In genomic region chr4:99826016-99826415, GRCh38 we compare ENCODE assay signal across 25 cellular contexts. TPM values are rescaled to one million over a fixed set of nuclear protein-coding genes. Genes with fewer than 3 reads are reported as not detected.
DNase-seq lines count a peak whose midpoint lies in the region; ATAC-seq and TF ChIP-seq lines count a peak whose summit lies in the region.
"Had no signal": no experiment of that assay in that cellular context is flagged by ENCODE, and none has a peak within 500 bp of the region (broad histone marks: within the 10 kb centered on the region; RNA-seq: fewer than 3 reads in every experiment).

No MANE protein-coding gene starts in this region.

- no peaks in the 10 kb centered on the region for H3K9me3 ChIP-seq in smooth muscle cell (replicated peaks; ENCODE audit: low read depth)
- H3K9me3 ChIP-seq: BLaER1, Peyer's patch had no signal

- no peak overlapping the region for H3K9ac ChIP-seq in smooth muscle cell (ENCODE audit: low read depth)
- H3K9ac ChIP-seq: BLaER1, GM23248 had no signal

- no peak overlapping the region for H3K4me2 ChIP-seq in smooth muscle cell
- H3K4me2 ChIP-seq: BLaER1 had no signal

- H3K27ac ChIP-seq in smooth muscle cell (ENCODE audit: low read depth): peak overlapping the region; percentile 35
- H3K27ac ChIP-seq: BLaER1, GM23248, HL-60, Peyer's patch, SK-N-MC had no signal

- no peaks in the 10 kb centered on the region for H3K79me2 ChIP-seq in smooth muscle cell (ENCODE audit: low read depth)

- no peaks in the 10 kb centered on the region for H3K36me3 ChIP-seq in smooth muscle cell (ENCODE audit: low read depth)
- H3K36me3 ChIP-seq: BLaER1, Peyer's patch had no signal

- H3K4me3 ChIP-seq in smooth muscle cell: no peak overlapping the region
- H3K4me3 ChIP-seq: BLaER1, GM23248, Peyer's patch, SK-N-MC had no signal

- peaks cover 21 to 32% of the 10 kb centered on the region in 2 donors for H3K36me3 Mint-ChIP-seq in CD14-positive monocyte
- peaks cover 38% of the 10 kb centered on the region for H3K36me3 Mint-ChIP-seq in activated T-helper 1 cell treated with anti-CD3 and anti-CD28 coated beads, Interleukin-12 subunit alpha, Interleukin-12 subunit beta, Interleukin-2, Interleukin-4 antibody, amounts not matched to agents 30 ng/mL and 10 ng/mL and 1 ng/mL, durations not matched to agents 14 hours and 24 hours and 36 hours (ENCODE audit: low read depth)

- TF ChIP-seq CTCF in CD14-positive monocyte (IDR thresholded peaks at IDR 0.05) (no peak), smooth muscle cell (IDR thresholded peaks at IDR 0.05; ENCODE audit: borderline replicate concordance, insufficient read depth, poor library complexity, severe bottlenecking) (no peak)

- no peaks in the 10 kb centered on the region for H3K9me3 Mint-ChIP-seq in CD14-positive monocyte
- no peaks in the 10 kb centered on the region for H3K9me3 Mint-ChIP-seq in activated T-helper 1 cell treated with anti-CD3 and anti-CD28 coated beads, Interleukin-12 subunit alpha, Interleukin-12 subunit beta, Interleukin-2, Interleukin-4 antibody, amounts not matched to agents 30 ng/mL and 10 ng/mL and 1 ng/mL, durations not matched to agents 14 hours and 24 hours and 36 hours
- H3K9me3 Mint-ChIP-seq: CD4-positive, alpha-beta T cell had no signal

- no peak for DNase-seq in CD14-positive monocyte (ENCODE audit: low spot score)
- no peak for DNase-seq in activated T-helper 1 cell treated with anti-CD3 and anti-CD28 coated beads, Interleukin-12 subunit alpha, Interleukin-12 subunit beta, Interleukin-2, Interleukin-4 antibody, amounts not matched to agents 30 ng/mL and 10 ng/mL and 1 ng/mL, durations not matched to agents 14 hours and 24 hours and 36 hours (ENCODE audit: low spot score)
- DNase-seq in smooth muscle cell (lab: John Stamatoyannopoulos, UW; ENCODE audit: unreplicated experiment): no peak
- no peak for DNase-seq in stimulated activated CD4-positive, alpha-beta T cell treated with anti-CD3 and anti-CD28 coated beads, Interleukin-4, amount 100 ng/mL, for 24 hours
- no peak for DNase-seq in activated naive CD4-positive, alpha-beta T cell treated with Interleukin-2 at 50 U/mL for 16 hours
- DNase-seq: CD4-positive, alpha-beta T cell; COR-L47; DMS53; GM23248; H7; Karpas-422; NCI-H1092 treated with DMSO at 0.1 percent for 48 hours; NCI-H1436; NCI-H187 treated with DMSO at 0.1 percent for 48 hours; NCI-H526 treated with DMSO at 0.1 percent for 48 hours; Peyer's patch; SIG-M5 had no signal

- peak overlapping the region in 5 of 7 donors; percentile 56 to 93 (median 67) for H3K27ac Mint-ChIP-seq in CD14-positive monocyte
- H3K27ac Mint-ChIP-seq in activated T-helper 1 cell treated with anti-CD3 and anti-CD28 coated beads, Interleukin-12 subunit alpha, Interleukin-12 subunit beta, Interleukin-2, Interleukin-4 antibody, amounts not matched to agents 30 ng/mL and 10 ng/mL and 1 ng/mL, durations not matched to agents 14 hours and 24 hours and 36 hours: peak overlapping the region; percentile 5
- H3K27ac Mint-ChIP-seq: CD4-positive, alpha-beta T cell had no signal

- H3K4me1 Mint-ChIP-seq in CD14-positive monocyte: peaks cover 71% of the 10 kb centered on the region
- H3K4me1 Mint-ChIP-seq in activated T-helper 1 cell treated with anti-CD3 and anti-CD28 coated beads, Interleukin-12 subunit alpha, Interleukin-12 subunit beta, Interleukin-2, Interleukin-4 antibody, amounts not matched to agents 30 ng/mL and 10 ng/mL and 1 ng/mL, durations not matched to agents 14 hours and 24 hours and 36 hours (ENCODE audit: low read depth): peaks cover 70% of the 10 kb centered on the region

- intact Hi-C loops in CD14-positive monocyte (cut with micrococcal nuclease): no loop called here
- intact Hi-C loops in activated T-helper 1 cell treated with anti-CD3 and anti-CD28 coated beads, Interleukin-12 subunit alpha, Interleukin-12 subunit beta, Interleukin-2, Interleukin-4 antibody, amounts not matched to agents 30 ng/mL and 10 ng/mL and 1 ng/mL, durations not matched to agents 14 hours and 24 hours and 36 hours (cut with micrococcal nuclease): no loop called here

- 87% methylated on average over 1 of the region's 1 CpG for WGBS in smooth muscle cell (ENCODE audit: low lambda C conversion rate)

- no peak overlapping the region for H2AFZ ChIP-seq in smooth muscle cell (ENCODE audit: low read depth)
- H2AFZ ChIP-seq: GM23248 had no signal

- no peaks in the 10 kb centered on the region for H3K27me3 ChIP-seq in smooth muscle cell (ENCODE audit: low read depth)
- H3K27me3 ChIP-seq: BLaER1, Peyer's patch had no signal

- ATAC-seq in esophagus mucosa: peak; percentile 67
- ATAC-seq in GM18520 (IDR thresholded peaks at IDR 0.05; ENCODE audit: unreplicated experiment): no peak

- H3K27me3 Mint-ChIP-seq in CD14-positive monocyte (ENCODE audit: low read depth in 3 of 3): no peaks in the 10 kb centered on the region
- H3K27me3 Mint-ChIP-seq in activated T-helper 1 cell treated with anti-CD3 and anti-CD28 coated beads, Interleukin-12 subunit alpha, Interleukin-12 subunit beta, Interleukin-2, Interleukin-4 antibody, amounts not matched to agents 30 ng/mL and 10 ng/mL and 1 ng/mL, durations not matched to agents 14 hours and 24 hours and 36 hours (ENCODE audit: insufficient read depth): no peaks in the 10 kb centered on the region
- H3K27me3 Mint-ChIP-seq: CD4-positive, alpha-beta T cell had no signal

- no peak overlapping the region for H3K4me3 Mint-ChIP-seq in CD14-positive monocyte
- H3K4me3 Mint-ChIP-seq in activated T-helper 1 cell treated with anti-CD3 and anti-CD28 coated beads, Interleukin-12 subunit alpha, Interleukin-12 subunit beta, Interleukin-2, Interleukin-4 antibody, amounts not matched to agents 30 ng/mL and 10 ng/mL and 1 ng/mL, durations not matched to agents 14 hours and 24 hours and 36 hours: no peak overlapping the region
- H3K4me3 Mint-ChIP-seq: CD4-positive, alpha-beta T cell had no signal

- peaks cover 9% of the 10 kb centered on the region for H3F3A ChIP-seq in smooth muscle cell (ENCODE audit: low read depth)

- H3K4me1 ChIP-seq in smooth muscle cell (ENCODE audit: low read depth): no peaks in the 10 kb centered on the region
- H3K4me1 ChIP-seq: Peyer's patch had no signal

- no peaks in the 10 kb centered on the region for H4K20me1 ChIP-seq in smooth muscle cell (ENCODE audit: low read depth)
- H4K20me1 ChIP-seq: BLaER1 had no signal

RNA-seq across cellular contexts. Expression of gene DAPP1, which starts 9.4 kb away (rescaled TPM):
- polyA plus RNA-seq in CD14-positive monocyte: 100 to 1,000 TPM in 1 of 2 donors, 10 to 100 TPM in 1; 87.2 to 125 TPM
- 38.8 and 40.2 TPM in 2 replicates for total RNA-seq in activated T-helper 1 cell treated with anti-CD3 and anti-CD28 coated beads, Interleukin-12 subunit alpha, Interleukin-12 subunit beta, Interleukin-2, Interleukin-4 antibody, amounts not matched to agents 30 ng/mL and 10 ng/mL and 1 ng/mL, durations not matched to agents 14 hours and 24 hours and 36 hours
- 54.7 TPM for total RNA-seq in esophagus mucosa
- 7.9 and 9.8 TPM in 2 replicates for total RNA-seq in smooth muscle cell
- 1.0 and 4.8 TPM in 2 replicates for polyA plus RNA-seq in smooth muscle cell
- total RNA-seq: A172, G401, GM23248, H7, NCI-H460 had no signal
- polyA plus RNA-seq: GM23248 had no signal
